20 cellular contexts compared by ENCODE assay signal in the genomic region with DNA sequence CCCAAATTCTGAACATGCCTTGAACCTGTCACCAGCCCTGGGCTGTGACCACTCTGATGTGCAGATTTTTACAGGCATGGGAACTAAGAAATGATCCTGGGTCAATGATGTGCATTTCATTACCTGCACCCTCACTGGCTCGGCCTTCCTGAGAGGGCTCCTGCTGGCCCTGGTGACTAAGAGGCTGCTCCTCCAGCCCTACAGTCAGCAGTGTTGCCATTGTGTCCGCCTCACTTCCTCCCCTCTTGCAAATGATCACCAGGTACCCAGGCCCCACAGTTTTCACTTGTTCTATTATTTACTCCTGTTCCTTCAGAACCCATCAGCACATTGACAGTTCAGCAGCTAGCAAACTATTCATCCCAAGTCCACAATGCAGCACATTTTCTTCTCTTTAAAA. TPM values are rescaled to one million over a fixed set of nuclear protein-coding genes. Genes with fewer than 3 reads are reported as not detected.
"Had no signal": no experiment of that assay in that cellular context is flagged by ENCODE, and none has a peak within 500 bp of the region (broad histone marks: within the 10 kb centered on the region; RNA-seq: fewer than 3 reads in every experiment).

No MANE protein-coding gene starts in this region.

- H3K27me3 ChIP-seq: ascending aorta, colonic mucosa, heart left ventricle, left lung, pancreas, right atrium auricular region, transverse colon had no signal

- H3K36me3 ChIP-seq: ascending aorta, colonic mucosa, heart left ventricle, left lung, pancreas, right atrium auricular region, transverse colon, WERI-Rb-1 had no signal

- H3K4me1 ChIP-seq: ascending aorta had no signal

- H3K36me3 Mint-ChIP-seq: activated naive CD4-positive, alpha-beta T cell treated with anti-CD3 and anti-CD28 coated beads, Interleukin-2, amount 50 U/mL, for 72 hours; natural killer cell had no signal

- H3K4me3 ChIP-seq: ascending aorta, colonic mucosa, heart left ventricle, left lung, pancreas, psoas muscle, right atrium auricular region, transverse colon had no signal

- H3K9me3 ChIP-seq: ascending aorta, colonic mucosa, heart left ventricle, left lung, pancreas, psoas muscle, right atrium auricular region, transverse colon had no signal

- H3K4me3 Mint-ChIP-seq: activated T-cell treated with anti-CD3 and anti-CD28 coated beads, Interleukin-2, amount 50 U/mL, for 24 hours; activated T-helper 17 cell treated with anti-CD3 and anti-CD28 coated beads, Interleukin-2, amount 50 U/mL, for 72 hours; endodermal cell; mesothelial cell of epicardium; natural killer cell; stimulated activated naive CD8-positive, alpha-beta T cell treated with anti-CD3 and anti-CD28 coated beads, Interleukin-15, Interleukin-2, amounts not matched to agents 100 ng/mL and 50 ng/mL, for 24 hours had no signal

- ATAC-seq: activated naive CD4-positive, alpha-beta T cell treated with anti-CD3 and anti-CD28 coated beads, Interleukin-2, amount 50 U/mL, for 72 hours; activated T-helper 17 cell treated with anti-CD3 and anti-CD28 coated beads, Interleukin-2, amount 50 U/mL, for 72 hours; heart left ventricle; left lung; natural killer cell; pancreas; psoas muscle had no signal

- H3K27me3 Mint-ChIP-seq: activated T-cell treated with anti-CD3 and anti-CD28 coated beads, Interleukin-2, amount 50 U/mL, for 24 hours; activated T-helper 17 cell treated with anti-CD3 and anti-CD28 coated beads, Interleukin-2, amount 50 U/mL, for 72 hours had no signal

- H3K27ac Mint-ChIP-seq: activated T-cell treated with anti-CD3 and anti-CD28 coated beads, Interleukin-2, amount 50 U/mL, for 24 hours; activated T-helper 17 cell treated with anti-CD3 and anti-CD28 coated beads, Interleukin-2, amount 50 U/mL, for 72 hours; endodermal cell; mesothelial cell of epicardium; natural killer cell; stimulated activated naive CD8-positive, alpha-beta T cell treated with anti-CD3 and anti-CD28 coated beads, Interleukin-15, Interleukin-2, amounts not matched to agents 100 ng/mL and 50 ng/mL, for 24 hours had no signal

- H3K27ac ChIP-seq: ascending aorta, colonic mucosa, epithelial cell of prostate, left lung, pancreas, psoas muscle, WERI-Rb-1 had no signal

- H3K4me1 Mint-ChIP-seq: activated T-helper 17 cell treated with anti-CD3 and anti-CD28 coated beads, Interleukin-2, amount 50 U/mL, for 72 hours; natural killer cell had no signal

- DNase-seq: activated CD4-positive, alpha-beta T cell treated with anti-CD3 and anti-CD28 coated beads for 1 hour; activated T-cell treated with anti-CD3 and anti-CD28 coated beads, Interleukin-2, amount 50 U/mL, for 24 hours; colonic mucosa; endodermal cell; heart left ventricle; left lung; natural killer cell; pancreas; psoas muscle; stimulated activated CD4-positive, alpha-beta T cell treated with anti-CD3 and anti-CD28 coated beads, Interleukin-4, amount 100 ng/mL, for 24 hours; T-helper 1 cell; transverse colon; WERI-Rb-1 had no signal

- H3K9me3 Mint-ChIP-seq: activated naive CD4-positive, alpha-beta T cell treated with anti-CD3 and anti-CD28 coated beads, Interleukin-2, amount 50 U/mL, for 72 hours; activated T-cell treated with anti-CD3 and anti-CD28 coated beads, Interleukin-2, amount 50 U/mL, for 24 hours; activated T-helper 17 cell treated with anti-CD3 and anti-CD28 coated beads, Interleukin-2, amount 50 U/mL, for 72 hours; endodermal cell; mesothelial cell of epicardium; natural killer cell; stimulated activated naive CD8-positive, alpha-beta T cell treated with anti-CD3 and anti-CD28 coated beads, Interleukin-15, Interleukin-2, amounts not matched to agents 100 ng/mL and 50 ng/mL, for 24 hours had no signal

RNA-seq across cellular contexts. Expression of a gene that starts 29.4 kb away (rescaled TPM):
- total RNA-seq: natural killer cell had no signal
